1 cellular context compared by ENCODE assay signal in the genomic region with DNA sequence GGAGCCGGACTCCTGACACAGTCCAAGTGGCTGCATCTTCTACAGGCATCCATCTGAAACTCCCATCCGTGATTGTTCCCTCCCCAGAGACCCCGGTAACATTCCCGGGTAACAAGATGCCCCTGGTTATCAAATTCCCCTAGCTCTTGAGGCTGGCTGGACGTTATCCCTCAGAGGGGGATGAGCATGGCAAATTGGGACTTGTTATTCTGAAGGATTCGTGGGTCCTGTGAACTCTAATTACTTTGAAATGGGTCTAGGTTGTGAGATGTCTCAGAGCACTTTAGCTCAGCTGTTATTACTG.
TF ChIP-seq lines count a peak whose summit lies in the region.

No MANE protein-coding gene starts in this region.

TF ChIP-seq in endothelial cell of umbilical vein, 7 proteins besides CTCF, POLR2A, EP300 and RAD21:
- peak; percentile 40 for TF ChIP-seq POLR2AphosphoS5 (IDR thresholded peaks at IDR 0.05; ENCODE audit: insufficient read depth, low read depth, low read length)
- TF ChIP-seq, protein P1, sequence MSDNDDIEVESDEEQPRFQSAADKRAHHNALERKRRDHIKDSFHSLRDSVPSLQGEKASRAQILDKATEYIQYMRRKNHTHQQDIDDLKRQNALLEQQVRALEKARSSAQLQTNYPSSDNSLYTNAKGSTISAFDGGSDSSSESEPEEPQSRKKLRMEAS (IDR thresholded peaks at IDR 0.05; ENCODE audit: insufficient read depth, insufficient read length): no peak
